In the genomic region with DNA sequence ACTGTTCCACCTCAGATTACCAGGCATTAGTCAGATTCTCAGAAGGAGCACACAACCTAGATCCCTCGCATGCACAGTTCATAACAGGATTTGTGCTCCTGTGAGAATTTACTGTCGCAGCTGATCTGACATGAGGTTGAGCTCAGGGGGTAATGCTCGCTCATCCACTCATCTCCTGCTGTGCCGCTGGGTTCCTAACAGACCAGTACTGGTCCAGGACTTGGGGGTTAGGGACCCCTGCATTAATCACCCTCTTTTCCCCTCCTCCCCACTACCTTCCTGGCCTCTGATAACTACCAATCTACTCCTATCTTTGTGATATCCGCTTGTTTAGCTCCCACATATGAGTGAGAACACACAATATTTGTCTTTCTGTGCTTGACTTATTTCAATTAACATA, we compare ENCODE assay signal across 7 cellular contexts.
"Had no signal": no experiment of that assay in that cellular context is flagged by ENCODE, and none has a peak within 500 bp of the region (broad histone marks: within the 10 kb centered on the region; RNA-seq: fewer than 3 reads in every experiment).

No MANE protein-coding gene starts in this region.

- ATAC-seq: K562 had no signal

- H3K4me3 Mint-ChIP-seq: H9 had no signal

- DNase-seq: GM23248, H9, HCEC 1CT, IMR-90, KG1 had no signal

- H2AFZ ChIP-seq: GM23248 had no signal

- H3K27ac ChIP-seq: GM23248, HL-60 had no signal

- H3K4me3 ChIP-seq: GM23248, K562 had no signal

- H3K27ac Mint-ChIP-seq: H9 had no signal

- H3K9me3 Mint-ChIP-seq: H9 had no signal
